Comparison of ENCODE assay signal across 1 cellular context in genomic region chr3:138938056-138938876, GRCh38.
TF ChIP-seq lines count a peak whose summit lies in the region.

No MANE protein-coding gene starts in this region.

TF ChIP-seq in IMR-90, 13 proteins besides CTCF, POLR2A, EP300 and RAD21:
- TF ChIP-seq MAZ (IDR thresholded peaks at IDR 0.05; ENCODE audit: borderline replicate concordance, low read depth, low read length) = no peak
- no peak for TF ChIP-seq USF2 (IDR thresholded peaks at IDR 0.05; ENCODE audit: low read depth, low read length)
- no peak for TF ChIP-seq CHD1 (IDR thresholded peaks at IDR 0.05; ENCODE audit: low read depth, low read length)
